In the genomic region with DNA sequence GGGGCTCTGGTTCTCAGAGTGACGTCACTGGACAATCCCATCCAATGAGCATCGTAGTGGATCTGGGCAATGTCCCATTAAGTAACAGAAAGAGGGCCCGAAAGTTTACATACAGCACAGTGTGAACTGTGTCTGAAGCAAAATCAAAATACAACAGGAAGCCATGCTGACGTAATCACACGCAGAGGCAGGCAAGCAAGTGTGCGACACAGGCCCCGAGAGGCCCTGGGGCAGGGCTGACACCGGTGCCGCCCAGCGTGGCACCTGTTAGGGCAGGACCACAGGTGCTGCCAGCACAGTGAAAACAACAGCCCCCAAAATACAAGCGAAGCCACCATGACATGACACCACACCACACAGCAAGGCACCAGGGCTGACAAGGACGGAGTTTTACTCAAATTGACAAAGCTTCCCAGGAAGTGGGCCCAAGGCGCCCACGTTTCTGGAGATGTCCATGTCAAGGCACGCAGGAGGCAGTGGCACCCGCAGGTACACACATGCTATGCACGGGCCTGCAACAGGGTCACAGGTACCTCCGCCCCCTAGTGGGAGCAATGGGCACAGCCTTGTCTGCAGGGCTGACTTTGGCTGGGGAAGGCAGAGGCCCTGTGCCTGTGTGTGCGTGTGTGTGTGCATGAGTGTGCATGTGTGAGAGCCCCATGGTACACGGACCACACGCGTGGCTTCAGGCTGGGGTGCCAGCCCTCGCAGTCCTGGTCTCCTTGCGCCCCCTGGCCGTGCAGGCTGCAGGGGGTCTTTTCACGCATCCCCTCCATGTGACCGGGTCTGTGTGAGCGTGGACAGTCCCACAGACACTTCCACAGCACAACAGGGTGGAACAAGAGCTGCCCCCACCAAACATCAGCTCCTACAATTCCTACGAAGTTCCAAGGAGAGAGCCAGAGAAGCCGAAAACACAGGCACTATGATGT, we compare ENCODE assay signal across 8 cellular contexts. TPM values are rescaled to one million over a fixed set of nuclear protein-coding genes. Genes with fewer than 3 reads are reported as not detected.
DNase-seq lines count a peak whose midpoint lies in the region; ATAC-seq and TF ChIP-seq lines count a peak whose summit lies in the region.

No MANE protein-coding gene starts in this region.

- no peaks in the 10 kb centered on the region for H3K4me1 ChIP-seq in lung (ENCODE audit: control insufficient read depth in 2 of 2, insufficient read depth in 2 of 2, low read length in 2 of 2)

- H3K9me3 ChIP-seq in lung (ENCODE audit: control insufficient read depth in 2 of 2, insufficient read depth in 1 of 2, low read length in 1 of 2): no peaks in the 10 kb centered on the region

- H3K4me3 ChIP-seq in H7 (ENCODE audit: insufficient read depth, low read depth, low read length) (no peak overlapping the region), WI38 (ENCODE audit: low read depth, low read length) (no peak overlapping the region), lung (no peak overlapping the region)

- no peak overlapping the region for H3K27ac ChIP-seq in lung (ENCODE audit: low read depth in 1 of 2, low read length in 1 of 2)

- DNase-seq in NCI-H2107 (lab: John Stamatoyannopoulos, UW) (peak; percentile 69), NCI-H2107 treated with DMSO at 0.1 percent for 48 hours (lab: John Stamatoyannopoulos, UW; ENCODE audit: unreplicated experiment) (no peak), H7 (peak; percentile 96), M059J (ENCODE audit: low read depth) (peak; percentile 30), lung (ENCODE audit: low spot score) (peak; percentile 52)
- peak; percentile 76 for DNase-seq in central memory CD4-positive, alpha-beta T cell
- DNase-seq in stimulated activated CD8-positive, alpha-beta memory T cell treated with anti-CD3 and anti-CD28 coated beads, Interleukin-7, amount 100 ng/mL, for 4 hours (ENCODE audit: low read depth in 2 of 2): peak; percentile 31 to 33

- H3K27me3 ChIP-seq in H7 (ENCODE audit: control insufficient read depth, insufficient read depth, low read length) (no peaks in the 10 kb centered on the region), lung (ENCODE audit: control insufficient read depth, insufficient read depth) (no peaks in the 10 kb centered on the region)

- no peak for ATAC-seq in lung (ENCODE audit: insufficient read depth, low FRiP score)

- WGBS in lung, 2 donors: 67 to 75% methylated on average over 30 of the region's 30 CpGs

- peaks cover 2% of the 10 kb centered on the region for H3K36me3 ChIP-seq in H7 (replicated peaks; ENCODE audit: control insufficient read depth, insufficient read depth, low read length)
- H3K36me3 ChIP-seq in lung (ENCODE audit: control insufficient read depth in 2 of 2, insufficient read depth in 2 of 2, low read length in 2 of 2): peaks cover 4 to 24% of the 10 kb centered on the region in 2 donors

- TF ChIP-seq CTCF in WI38 (IDR thresholded peaks at IDR 0.05; ENCODE audit: low read depth, low read length): peak; percentile 91
- peak; percentile 32 for TF ChIP-seq CTCF in lung (IDR thresholded peaks at IDR 0.05; ENCODE audit: control extremely low read depth, extremely low read depth)

RNA-seq across cellular contexts. Expression of gene QSOX2, which starts 19.6 kb away (rescaled TPM):
- total RNA-seq in H7 (2014; rRNA removed; shearing (Covaris generic)): 22.6 and 24.6 TPM in 2 replicates
- total RNA-seq in M059J (2014; rRNA removed; shearing (Covaris generic)): 7.1 and 20.1 TPM in 2 replicates
- total RNA-seq in lung: 10 to 100 TPM; 10.4 to 12.2 TPM
- polyA plus RNA-seq in lung: 10 to 100 TPM in 1 of 2 donors, 1 to 10 TPM in 1; 4.9 to 10.3 TPM

RNA-seq across cellular contexts. Expression of gene LHX3, which starts 21.1 kb away (rescaled TPM):
- 0.07 TPM in 1 of 2 replicates, not detected in the other for total RNA-seq in H7 (2014; rRNA removed; shearing (Covaris generic))
- not detected in 2 replicates for total RNA-seq in M059J (2014; rRNA removed; shearing (Covaris generic))
- not detected for total RNA-seq in lung
- not detected for polyA plus RNA-seq in lung
